ENCODE assay signal across 8 cellular contexts in the genomic region with DNA sequence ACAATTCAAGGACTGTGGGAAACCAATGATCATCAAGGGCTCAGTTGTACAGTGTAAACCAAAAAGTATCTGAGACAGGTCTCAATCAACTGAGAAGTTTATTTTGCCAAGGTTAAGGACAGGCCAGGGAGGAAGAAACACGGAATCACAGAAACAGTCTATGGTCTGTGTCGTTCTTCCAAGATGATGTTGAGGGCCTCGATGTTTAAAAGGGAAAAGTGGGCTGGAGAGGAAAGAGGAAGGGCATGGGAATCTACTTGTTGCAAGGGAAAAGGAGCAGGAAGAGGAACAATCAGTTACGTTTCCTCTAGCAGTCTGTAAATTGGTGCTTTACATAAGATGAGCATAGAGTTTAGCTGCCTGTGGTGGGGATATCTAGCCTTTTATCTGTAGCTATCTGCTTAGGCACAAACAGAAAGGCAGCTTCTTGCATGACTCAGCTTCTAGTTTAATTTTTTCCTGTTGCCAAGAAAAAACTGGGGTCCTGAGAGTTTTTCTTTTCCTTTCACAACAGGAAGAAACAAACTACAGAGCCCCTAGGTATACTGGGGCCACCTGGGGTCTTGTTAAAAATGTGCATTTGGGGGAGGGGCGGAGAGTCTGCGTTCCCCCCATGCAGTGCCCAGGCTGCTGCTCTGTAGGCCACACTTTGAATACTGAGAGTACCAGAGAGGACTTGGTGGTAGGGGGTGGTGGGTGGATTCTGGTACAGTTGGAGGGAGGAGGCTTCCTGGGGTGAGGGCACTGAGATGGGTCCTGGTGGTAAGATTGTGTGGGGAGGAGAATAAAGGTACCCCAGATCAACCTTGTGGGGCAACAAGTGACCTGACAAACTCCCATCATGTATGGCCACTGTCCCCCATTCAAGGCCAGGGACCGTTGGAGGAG. TPM values are rescaled to one million over a fixed set of nuclear protein-coding genes. Genes with fewer than 3 reads are reported as not detected.
DNase-seq lines count a peak whose midpoint lies in the region; ATAC-seq and TF ChIP-seq lines count a peak whose summit lies in the region.

No MANE protein-coding gene starts in this region.

- H3K36me3 Mint-ChIP-seq in activated T-cell treated with anti-CD3 and anti-CD28 coated beads, Interleukin-2, amount 50 U/mL, for 72 hours (ENCODE audit: insufficient read depth in 2 of 2) = no peaks in the 10 kb centered on the region

- no peaks in the 10 kb centered on the region for H3K27me3 ChIP-seq in Karpas-422 (ENCODE audit: low read length)
- H3K27me3 ChIP-seq in lower lobe of right lung (ENCODE audit: low read depth) = no peaks in the 10 kb centered on the region

- H3K4me1 Mint-ChIP-seq in activated T-cell treated with anti-CD3 and anti-CD28 coated beads, Interleukin-2, amount 50 U/mL, for 72 hours (ENCODE audit: low read depth) = peaks cover 27% of the 10 kb centered on the region

- no peaks in the 10 kb centered on the region for H3K9me2 ChIP-seq in Karpas-422 (replicated peaks; ENCODE audit: insufficient read depth, low read length)

- H3K27me3 Mint-ChIP-seq in activated T-cell treated with anti-CD3 and anti-CD28 coated beads, Interleukin-2, amount 50 U/mL, for 72 hours (ENCODE audit: low read depth) = no peaks in the 10 kb centered on the region

- TF ChIP-seq CTCF in lower lobe of right lung (IDR thresholded peaks at IDR 0.05) = no peak

- H3K9me3 ChIP-seq in Karpas-422 (ENCODE audit: low read length) = no peaks in the 10 kb centered on the region
- H3K9me3 ChIP-seq in lower lobe of right lung = no peaks in the 10 kb centered on the region

- H3K4me3 ChIP-seq in Karpas-422 (ENCODE audit: low read length) = no peak overlapping the region
- H3K4me3 ChIP-seq in lower lobe of right lung = no peak overlapping the region

- ATAC-seq in activated T-cell treated with anti-CD3 and anti-CD28 coated beads, Interleukin-2, amount 50 U/mL, for 72 hours (replicated peaks in 1 of 2) = no peak
- ATAC-seq in lower lobe of right lung (no peak), left ventricle myocardium superior (no peak), GM18519 (IDR thresholded peaks at IDR 0.05; ENCODE audit: low FRiP score, unreplicated experiment) (no peak)

- in situ Hi-C loops in Caki2 (cut with HindIII; ENCODE audit: low pct_unique_long_range_greater_than_20kb, low sequenced_read_pairs) = no loop called here

- no peak overlapping the region for H3K4me3 Mint-ChIP-seq in activated T-cell treated with anti-CD3 and anti-CD28 coated beads, Interleukin-2, amount 50 U/mL, for 72 hours

- intact Hi-C loops in lower lobe of right lung (cut with DNase I) = no loop called here
- intact Hi-C loops in left ventricle myocardium superior (cut with micrococcal nuclease) = no loop called here

- peak; percentile 30 for DNase-seq in Caki2 (ENCODE audit: low read depth)
- DNase-seq in Karpas-422 = no peak
- DNase-seq in activated T-cell treated with anti-CD3 and anti-CD28 coated beads, Interleukin-2, amount 50 U/mL, for 72 hours = peak; percentile 15
- no peak for DNase-seq in lower lobe of right lung
- DNase-seq in AG08395 (ENCODE audit: low spot score) = no peak
- no peak for DNase-seq in left ventricle myocardium superior
- no peak for DNase-seq in hepatic stellate cell (ENCODE audit: low spot score)

- H4K20me1 ChIP-seq in Karpas-422 (ENCODE audit: insufficient read depth, low read depth, low read length) = no peaks in the 10 kb centered on the region

- no peak overlapping the region for H3K27ac ChIP-seq in Karpas-422 (ENCODE audit: low read length)
- peak overlapping the region; percentile 87 for H3K27ac ChIP-seq in lower lobe of right lung

- H3K9ac ChIP-seq in Karpas-422 (ENCODE audit: low read length) = no peak overlapping the region

- peak overlapping the region; percentile 58 for H3K27ac Mint-ChIP-seq in activated T-cell treated with anti-CD3 and anti-CD28 coated beads, Interleukin-2, amount 50 U/mL, for 72 hours

- H3K79me2 ChIP-seq in Karpas-422 (ENCODE audit: low read length) = no peaks in the 10 kb centered on the region

- peaks cover 32% of the 10 kb centered on the region for H3K4me1 ChIP-seq in Karpas-422 (ENCODE audit: low read length)
- peaks cover 46% of the 10 kb centered on the region for H3K4me1 ChIP-seq in lower lobe of right lung

- no peak overlapping the region for H3K4me2 ChIP-seq in Karpas-422 (ENCODE audit: low read depth, low read length, poor library complexity, severe bottlenecking)

- H3K36me3 ChIP-seq in Karpas-422 (ENCODE audit: insufficient read depth, low read length) (no peaks in the 10 kb centered on the region), lower lobe of right lung (no peaks in the 10 kb centered on the region)

- H2AFZ ChIP-seq in Karpas-422 (ENCODE audit: low read length) = peak overlapping the region; percentile 1; the same call in 1 of the 2 replicates

- H3K9me3 Mint-ChIP-seq in activated T-cell treated with anti-CD3 and anti-CD28 coated beads, Interleukin-2, amount 50 U/mL, for 72 hours = no peaks in the 10 kb centered on the region

RNA-seq across cellular contexts. Expression of a gene that starts 35.3 kb away (rescaled TPM):
- total RNA-seq in Caki2 (2014; rRNA removed; shearing (Covaris generic); ENCODE audit: low replicate concordance) = 171 and 201 TPM in 2 replicates
- total RNA-seq in Karpas-422 (2014; rRNA removed; shearing (Covaris generic); ENCODE audit: low replicate concordance) = 88.5 and 185 TPM in 2 replicates
- total RNA-seq in activated T-cell treated with anti-CD3 and anti-CD28 coated beads, Interleukin-2, amount 50 U/mL, for 72 hours = 100 to 1,000 TPM; 167 to 177 TPM
- total RNA-seq in lower lobe of right lung (254 TPM), left ventricle myocardium superior (195 TPM)

Comparison
In these comparisons a context has a peak if more than half of its experiments do, and no peak if none do; other contexts are left out.
1. DNase-seq: peak in Caki2 (single experiment) and activated T-cell treated with anti-CD3 and anti-CD28 coated beads, Interleukin-2, amount 50 U/mL, for 72 hours (2 of 2); none in Karpas-422 (single experiment), lower lobe of right lung (single experiment), AG08395 (single experiment), left ventricle myocardium superior (single experiment) and hepatic stellate cell (single experiment).